20 cellular contexts compared by ENCODE assay signal in genomic region chr11:123525072-123525471, GRCh38.
DNase-seq lines count a peak whose midpoint lies in the region; TF ChIP-seq lines count a peak whose summit lies in the region.
"Had no signal": no experiment of that assay in that cellular context is flagged by ENCODE, and none has a peak within 500 bp of the region (broad histone marks: within the 10 kb centered on the region; RNA-seq: fewer than 3 reads in every experiment).

No MANE protein-coding gene starts in this region.

- H3K36me3 ChIP-seq in breast epithelium (no peaks in the 10 kb centered on the region), left ventricle myocardium inferior (no peaks in the 10 kb centered on the region), suprapubic skin (no peaks in the 10 kb centered on the region)
- H3K36me3 ChIP-seq in CD8-positive, alpha-beta memory T cell (ENCODE audit: insufficient read depth, low read length): no peaks in the 10 kb centered on the region
- H3K36me3 ChIP-seq: ascending aorta, Peyer's patch, prostate gland had no signal

- in situ Hi-C loops in astrocyte of the spinal cord (cut with HindIII; ENCODE audit: low sequenced_read_pairs): no loop called here

- H3K4me3 ChIP-seq in breast epithelium (peak overlapping the region in 2 of 3 donors; percentile 38 to 52), astrocyte of the spinal cord (ENCODE audit: low read depth, low read length) (peak overlapping the region; percentile 28), left ventricle myocardium inferior (peak overlapping the region; percentile 59), suprapubic skin (peak overlapping the region; percentile 10)
- no peak overlapping the region for H3K4me3 ChIP-seq in CD8-positive, alpha-beta memory T cell (ENCODE audit: low read length)
- H3K4me3 ChIP-seq: Peyer's patch, prostate gland had no signal

- POLR2A ChIA-PET in MCF 10A (lab: Yijun Ruan, JAX): no interaction called here
- POLR2A ChIA-PET in CD8-positive, alpha-beta memory T cell (lab: Charles Lee): no interaction called here

- intact Hi-C loops in breast epithelium (cut with DNase I; ENCODE audit: low total_unique reads): no loop called here
- intact Hi-C loops in MCF 10A (cut with micrococcal nuclease): no loop called here
- intact Hi-C loops in left ventricle myocardium inferior (cut with micrococcal nuclease): no loop called here

- H3K4me3 Mint-ChIP-seq in MCF 10A (ENCODE audit: unreplicated experiment): no peak overlapping the region
- H3K4me3 Mint-ChIP-seq in CD8-positive, alpha-beta memory T cell: no peak overlapping the region
- H3K4me3 Mint-ChIP-seq: T-helper 1 cell treated with Interleukin-12 subunit alpha and Interleukin-12 subunit beta and Interleukin-4 antibody, amounts not matched to agents 30 μg/mL and 1 μg/mL, for 36 hours; type B pancreatic cell had no signal

- CTCF ChIA-PET in MCF 10A (lab: Yijun Ruan, JAX): interaction anchor here (0.6 to 1.5 kb wide), 3 partner anchors 9 to 1373 kb away, joined by 3 to 5 read pairs (median 4); partner anchors contain the start of gene ROBO4
- CTCF ChIA-PET in CD8-positive, alpha-beta memory T cell (lab: Charles Lee): interaction anchor here (1.1 kb wide), 1 partner anchor 14 kb away, joined by 3 read pairs; no protein-coding TSS in a partner anchor

- TF ChIP-seq POLR2A in breast epithelium (IDR thresholded peaks at IDR 0.05) (no peak), suprapubic skin (IDR thresholded peaks at IDR 0.05) (no peak)

- H3K27me3 ChIP-seq in breast epithelium (no peaks in the 10 kb centered on the region), left ventricle myocardium inferior (ENCODE audit: low read depth) (no peaks in the 10 kb centered on the region), suprapubic skin (peaks cover 8% of the 10 kb centered on the region)
- H3K27me3 ChIP-seq in CD8-positive, alpha-beta memory T cell (ENCODE audit: insufficient read depth, low read length, poor library complexity, severe bottlenecking): no peaks in the 10 kb centered on the region
- H3K27me3 ChIP-seq: ascending aorta, Peyer's patch had no signal

- H3K9me3 ChIP-seq in breast epithelium (no peaks in the 10 kb centered on the region), left ventricle myocardium inferior (replicated peaks) (peaks cover 7% of the 10 kb centered on the region), suprapubic skin (no peaks in the 10 kb centered on the region)
- H3K9me3 ChIP-seq in CD8-positive, alpha-beta memory T cell (ENCODE audit: low read length): no peaks in the 10 kb centered on the region
- H3K9me3 ChIP-seq: ascending aorta, Peyer's patch, prostate gland had no signal

- TF ChIP-seq EP300 in suprapubic skin (IDR thresholded peaks at IDR 0.05): no peak

- DNase-seq in breast epithelium (ENCODE audit: low spot score in 2 of 2) (no peak), MCF 10A (ENCODE audit: unreplicated experiment) (no peak), astrocyte of the spinal cord (ENCODE audit: low read depth, low spot score) (no peak), left ventricle myocardium inferior (no peak), suprapubic skin (ENCODE audit: low spot score in 2 of 2) (no peak), SHP77 (lab: John Stamatoyannopoulos, UW) (no peak), HuH-7.5 (ENCODE audit: low spot score) (no peak)
- no peak for DNase-seq in CD8-positive, alpha-beta memory T cell
- DNase-seq: 8988T; activated effector memory CD4-positive, alpha-beta T cell treated with anti-CD3 and anti-CD28 coated beads, Interleukin-2, amount 50 U/mL, for 16 hours; effector CD8-positive, alpha-beta T cell; naive B cell; NCI-H1092; NCI-H2171; stimulated activated naive CD4-positive, alpha-beta T cell had no signal

- no TSS peak for BruUV-seq in MCF 10A (replicated peaks; lab: Mats Ljungman, UMichigan)

- H3K27ac Mint-ChIP-seq in MCF 10A (ENCODE audit: low read depth, unreplicated experiment): no peak overlapping the region
- no peak overlapping the region for H3K27ac Mint-ChIP-seq in CD8-positive, alpha-beta memory T cell
- H3K27ac Mint-ChIP-seq: T-helper 1 cell treated with Interleukin-12 subunit alpha and Interleukin-12 subunit beta and Interleukin-4 antibody, amounts not matched to agents 30 μg/mL and 1 μg/mL, for 36 hours; type B pancreatic cell had no signal

- H3K27ac ChIP-seq in breast epithelium: no peak overlapping the region
- peak overlapping the region; percentile 70 for H3K27ac ChIP-seq in left ventricle myocardium inferior (replicated peaks)
- H3K27ac ChIP-seq in suprapubic skin: no peak overlapping the region
- H3K27ac ChIP-seq in CD8-positive, alpha-beta memory T cell (ENCODE audit: low read depth, low read length): no peak overlapping the region
- H3K27ac ChIP-seq: ascending aorta, Peyer's patch, prostate gland had no signal

- WGBS in suprapubic skin: 33% methylated on average over 2 of the region's 7 CpGs

- no peaks in the 10 kb centered on the region for H3K9me3 Mint-ChIP-seq in MCF 10A (ENCODE audit: unreplicated experiment)
- H3K9me3 Mint-ChIP-seq in CD8-positive, alpha-beta memory T cell: peaks cover 0 to 7% (median 2%) of the 10 kb centered on the region in 5 donors
- H3K9me3 Mint-ChIP-seq: type B pancreatic cell had no signal

- H3K27me3 Mint-ChIP-seq in MCF 10A (ENCODE audit: insufficient read depth, unreplicated experiment): peaks cover 45% of the 10 kb centered on the region
- H3K27me3 Mint-ChIP-seq in CD8-positive, alpha-beta memory T cell: peaks cover 0 to 3% of the 10 kb centered on the region in 2 donors
- H3K27me3 Mint-ChIP-seq: naive B cell had no signal

- no peaks in the 10 kb centered on the region for H3K36me3 Mint-ChIP-seq in MCF 10A (ENCODE audit: insufficient read depth, unreplicated experiment)
- peaks cover 0 to 3% (median 2%) of the 10 kb centered on the region in 3 donors for H3K36me3 Mint-ChIP-seq in CD8-positive, alpha-beta memory T cell
- H3K36me3 Mint-ChIP-seq: naive B cell, type B pancreatic cell had no signal

- TF ChIP-seq CTCF in breast epithelium (IDR thresholded peaks at IDR 0.05) (no peak), MCF 10A (IDR thresholded peaks at IDR 0.05; ENCODE audit: unreplicated experiment) (no peak), astrocyte of the spinal cord (IDR thresholded peaks at IDR 0.05; ENCODE audit: low read depth, low read length) (no peak), left ventricle myocardium inferior (IDR thresholded peaks at IDR 0.05; ENCODE audit: borderline replicate concordance) (no peak), suprapubic skin (IDR thresholded peaks at IDR 0.05) (no peak)

- H3K4me1 ChIP-seq in breast epithelium: no peaks in the 10 kb centered on the region
- H3K4me1 ChIP-seq in left ventricle myocardium inferior: peaks cover 45% of the 10 kb centered on the region
- peaks cover 5% of the 10 kb centered on the region for H3K4me1 ChIP-seq in suprapubic skin
- no peaks in the 10 kb centered on the region for H3K4me1 ChIP-seq in CD8-positive, alpha-beta memory T cell (ENCODE audit: insufficient read depth, low read length)
- H3K4me1 ChIP-seq: ascending aorta, Peyer's patch, prostate gland had no signal

- H3K4me1 Mint-ChIP-seq in MCF 10A (ENCODE audit: insufficient read depth, unreplicated experiment): no peaks in the 10 kb centered on the region
- H3K4me1 Mint-ChIP-seq in CD8-positive, alpha-beta memory T cell: no peaks in the 10 kb centered on the region
- H3K4me1 Mint-ChIP-seq: naive B cell had no signal
